Comparison of ENCODE assay signal across 1 cellular context in genomic region chr11:66287256-66288137, GRCh38.
TF ChIP-seq lines count a peak whose summit lies in the region.

No MANE protein-coding gene starts in this region.

TF ChIP-seq in GM12878, 131 proteins besides CTCF, POLR2A, EP300 and RAD21:
- no peak for TF ChIP-seq ZSCAN29 (IDR thresholded peaks at IDR 0.05)
- no peak for TF ChIP-seq IKZF2 (IDR thresholded peaks at IDR 0.05)
- no peak for TF ChIP-seq SIX5 (IDR thresholded peaks at IDR 0.05; ENCODE audit: low read depth, low read length, severe bottlenecking)
- TF ChIP-seq CHD2 (IDR thresholded peaks at IDR 0.05; ENCODE audit: borderline replicate concordance, low read depth, low read length), result no peak
- TF ChIP-seq, protein P1, sequence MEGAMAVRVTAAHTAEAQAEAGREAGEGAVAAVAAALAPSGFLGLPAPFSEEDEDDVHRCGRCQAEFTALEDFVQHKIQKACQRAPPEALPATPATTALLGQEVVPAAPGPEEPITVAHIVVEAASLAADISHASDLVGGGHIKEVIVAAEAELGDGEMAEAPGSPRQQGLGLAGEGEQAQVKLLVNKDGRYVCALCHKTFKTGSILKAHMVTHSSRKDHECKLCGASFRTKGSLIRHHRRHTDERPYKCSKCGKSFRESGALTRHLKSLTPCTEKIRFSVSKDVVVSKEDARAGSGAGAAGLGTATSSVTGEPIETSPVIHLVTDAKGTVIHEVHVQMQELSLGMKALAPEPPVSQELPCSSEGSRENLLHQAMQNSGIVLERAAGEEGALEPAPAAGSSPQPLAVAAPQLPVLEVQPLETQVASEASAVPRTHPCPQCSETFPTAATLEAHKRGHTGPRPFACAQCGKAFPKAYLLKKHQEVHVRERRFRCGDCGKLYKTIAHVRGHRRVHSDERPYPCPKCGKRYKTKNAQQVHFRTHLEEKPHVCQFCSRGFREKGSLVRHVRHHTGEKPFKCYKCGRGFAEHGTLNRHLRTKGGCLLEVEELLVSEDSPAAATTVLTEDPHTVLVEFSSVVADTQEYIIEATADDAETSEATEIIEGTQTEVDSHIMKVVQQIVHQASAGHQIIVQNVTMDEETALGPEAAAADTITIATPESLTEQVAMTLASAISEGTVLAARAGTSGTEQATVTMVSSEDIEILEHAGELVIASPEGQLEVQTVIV (IDR thresholded peaks at IDR 0.05; ENCODE audit: borderline replicate concordance, partially characterized antibody), result no peak
- TF ChIP-seq MTA2 (IDR thresholded peaks at IDR 0.05; ENCODE audit: low read depth), result no peak
- no peak for TF ChIP-seq STAT3 (IDR thresholded peaks at IDR 0.05; ENCODE audit: low read depth, low read length)
- no peak for TF ChIP-seq SKIL (IDR thresholded peaks at IDR 0.05; ENCODE audit: low read depth, poor library complexity, severe bottlenecking)
- no peak for TF ChIP-seq E2F8 (IDR thresholded peaks at IDR 0.05; ENCODE audit: low read depth, partially characterized antibody)
- TF ChIP-seq, protein P2, sequence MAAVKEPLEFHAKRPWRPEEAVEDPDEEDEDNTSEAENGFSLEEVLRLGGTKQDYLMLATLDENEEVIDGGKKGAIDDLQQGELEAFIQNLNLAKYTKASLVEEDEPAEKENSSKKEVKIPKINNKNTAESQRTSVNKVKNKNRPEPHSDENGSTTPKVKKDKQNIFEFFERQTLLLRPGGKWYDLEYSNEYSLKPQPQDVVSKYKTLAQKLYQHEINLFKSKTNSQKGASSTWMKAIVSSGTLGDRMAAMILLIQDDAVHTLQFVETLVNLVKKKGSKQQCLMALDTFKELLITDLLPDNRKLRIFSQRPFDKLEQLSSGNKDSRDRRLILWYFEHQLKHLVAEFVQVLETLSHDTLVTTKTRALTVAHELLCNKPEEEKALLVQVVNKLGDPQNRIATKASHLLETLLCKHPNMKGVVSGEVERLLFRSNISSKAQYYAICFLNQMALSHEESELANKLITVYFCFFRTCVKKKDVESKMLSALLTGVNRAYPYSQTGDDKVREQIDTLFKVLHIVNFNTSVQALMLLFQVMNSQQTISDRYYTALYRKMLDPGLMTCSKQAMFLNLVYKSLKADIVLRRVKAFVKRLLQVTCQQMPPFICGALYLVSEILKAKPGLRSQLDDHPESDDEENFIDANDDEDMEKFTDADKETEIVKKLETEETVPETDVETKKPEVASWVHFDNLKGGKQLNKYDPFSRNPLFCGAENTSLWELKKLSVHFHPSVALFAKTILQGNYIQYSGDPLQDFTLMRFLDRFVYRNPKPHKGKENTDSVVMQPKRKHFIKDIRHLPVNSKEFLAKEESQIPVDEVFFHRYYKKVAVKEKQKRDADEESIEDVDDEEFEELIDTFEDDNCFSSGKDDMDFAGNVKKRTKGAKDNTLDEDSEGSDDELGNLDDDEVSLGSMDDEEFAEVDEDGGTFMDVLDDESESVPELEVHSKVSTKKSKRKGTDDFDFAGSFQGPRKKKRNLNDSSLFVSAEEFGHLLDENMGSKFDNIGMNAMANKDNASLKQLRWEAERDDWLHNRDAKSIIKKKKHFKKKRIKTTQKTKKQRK (IDR thresholded peaks at IDR 0.05; ENCODE audit: low read depth, low read length), result no peak
